In genomic region chr16:5072334-5073278, GRCh38 we compare ENCODE assay signal across 1 cellular context.
TF ChIP-seq lines count a peak whose summit lies in the region.

No MANE protein-coding gene starts in this region.

TF ChIP-seq in HepG2, 621 proteins besides CTCF, POLR2A, EP300 and RAD21 (continued from another document and continues in another):
- no peak for TF ChIP-seq TFAP4 (IDR thresholded peaks at IDR 0.05; ENCODE audit: borderline replicate concordance, low read depth)
- TF ChIP-seq EEA1 (CRISPR knock-in tag; IDR thresholded peaks at IDR 0.05; ENCODE audit: borderline replicate concordance), result no peak
- peak; percentile 59; the same call in 1 of the 2 replicates for TF ChIP-seq ZNF318 (CRISPR knock-in tag; IDR thresholded peaks at IDR 0.05)
- 0 out of 2 replicates have a peak, but pooled peaks have one; percentile 51 for TF ChIP-seq ZC3H4 (CRISPR knock-in tag; IDR thresholded peaks at IDR 0.05; ENCODE audit: borderline replicate concordance)
- no peak for TF ChIP-seq ZNF75D (CRISPR knock-in tag; IDR thresholded peaks at IDR 0.05; ENCODE audit: borderline replicate concordance)
- no peak for TF ChIP-seq RERE (CRISPR knock-in tag; IDR thresholded peaks at IDR 0.05; ENCODE audit: low read depth)
- TF ChIP-seq ATF6 (CRISPR knock-in tag; conservative IDR thresholded peaks at IDR 0.05), result no peak
- TF ChIP-seq ZNF747 (CRISPR knock-in tag; IDR thresholded peaks at IDR 0.05; ENCODE audit: borderline replicate concordance), result no peak
- TF ChIP-seq GTF3A (CRISPR knock-in tag; conservative IDR thresholded peaks at IDR 0.05), result 0 out of 2 replicates have a peak, but pooled peaks have one; percentile 75
- no peak for TF ChIP-seq SATB2 (CRISPR knock-in tag; IDR thresholded peaks at IDR 0.05)
- TF ChIP-seq ZNF282 (IDR thresholded peaks at IDR 0.05; ENCODE audit: partially characterized antibody), result no peak
- 0 out of 2 replicates have a peak, but pooled peaks have one; percentile 9 for TF ChIP-seq KLF15 (CRISPR knock-in tag; IDR thresholded peaks at IDR 0.05; ENCODE audit: borderline replicate concordance)
- TF ChIP-seq BORCS8-MEF2B (CRISPR knock-in tag; IDR thresholded peaks at IDR 0.05), result no peak
- TF ChIP-seq MYNN (CRISPR knock-in tag; IDR thresholded peaks at IDR 0.05; ENCODE audit: low read depth), result no peak
- peak; percentile 78; the same call in 1 of the 2 replicates for TF ChIP-seq ZNF431 (CRISPR knock-in tag; IDR thresholded peaks at IDR 0.05; ENCODE audit: borderline replicate concordance, low read depth)
- TF ChIP-seq NR2F2 (IDR thresholded peaks at IDR 0.05; ENCODE audit: borderline replicate concordance, low read depth), result no peak
- no peak for TF ChIP-seq MYC (CRISPR knock-in tag; IDR thresholded peaks at IDR 0.05; ENCODE audit: borderline replicate concordance)
- TF ChIP-seq KIAA2018 (CRISPR knock-in tag; IDR thresholded peaks at IDR 0.05; ENCODE audit: borderline replicate concordance), result no peak
- no peak for TF ChIP-seq ZNF790 (CRISPR knock-in tag; IDR thresholded peaks at IDR 0.05; ENCODE audit: borderline replicate concordance)
- TF ChIP-seq LBX2 (CRISPR knock-in tag; IDR thresholded peaks at IDR 0.05; ENCODE audit: borderline replicate concordance), result no peak
- 0 out of 2 replicates have a peak, but pooled peaks have one; percentile 34 for TF ChIP-seq ZNF761 (CRISPR knock-in tag; conservative IDR thresholded peaks at IDR 0.05)
- TF ChIP-seq KLF13 (CRISPR knock-in tag; IDR thresholded peaks at IDR 0.05), result no peak
- TF ChIP-seq PRMT3 (CRISPR knock-in tag; IDR thresholded peaks at IDR 0.05; ENCODE audit: borderline replicate concordance, low read depth), result no peak
- TF ChIP-seq ZNF589 (CRISPR knock-in tag; conservative IDR thresholded peaks at IDR 0.05), result no peak
- TF ChIP-seq HNRNPLL (IDR thresholded peaks at IDR 0.05; ENCODE audit: low read depth, low read length, poor library complexity, severe bottlenecking), result no peak
- no peak for TF ChIP-seq NCOR1 (IDR thresholded peaks at IDR 0.05; ENCODE audit: borderline replicate concordance, low read length)
- no peak for TF ChIP-seq ZNF430 (CRISPR knock-in tag; IDR thresholded peaks at IDR 0.05)
- TF ChIP-seq MLX (CRISPR knock-in tag; IDR thresholded peaks at IDR 0.05), result no peak
